ENCODE assay signal across 15 cellular contexts in genomic region chr3:78847603-78848002, GRCh38.
DNase-seq lines count a peak whose midpoint lies in the region; ATAC-seq and TF ChIP-seq lines count a peak whose summit lies in the region.
"Had no signal": no experiment of that assay in that cellular context is flagged by ENCODE, and none has a peak within 500 bp of the region (broad histone marks: within the 10 kb centered on the region; RNA-seq: fewer than 3 reads in every experiment).

No MANE protein-coding gene starts in this region.

- intact Hi-C loops in PC-3 (cut with micrococcal nuclease), result no loop called here
- intact Hi-C loops in lower lobe of right lung (cut with DNase I), result no loop called here
- intact Hi-C loops in dorsolateral prefrontal cortex (cut with DNase I), result no loop called here
- intact Hi-C loops in gastrocnemius medialis (cut with DNase I; ENCODE audit: low total_unique reads), result no loop called here

- H3K9me2 ChIP-seq in PC-3 (replicated peaks; ENCODE audit: low read length), result no peaks in the 10 kb centered on the region

- H3K4me2 ChIP-seq in PC-3 (ENCODE audit: low read length), result no peak overlapping the region
- peak overlapping the region; percentile 49 for H3K4me2 ChIP-seq in smooth muscle cell
- H3K4me2 ChIP-seq: BLaER1 had no signal

- H3K27me3 ChIP-seq in PC-3 (ENCODE audit: low read length) (no peaks in the 10 kb centered on the region), foreskin keratinocyte (no peaks in the 10 kb centered on the region), lower lobe of right lung (ENCODE audit: low read depth) (no peaks in the 10 kb centered on the region), smooth muscle cell (ENCODE audit: low read depth) (no peaks in the 10 kb centered on the region), dorsolateral prefrontal cortex (no peaks in the 10 kb centered on the region), gastrocnemius medialis (no peaks in the 10 kb centered on the region)
- H3K27me3 ChIP-seq: BLaER1 had no signal

- BruUV-seq in PC-3 (replicated peaks; lab: Mats Ljungman, UMichigan), result no TSS peak

- WGBS in smooth muscle cell (ENCODE audit: low lambda C conversion rate), result 68% methylated on average over 3 of the region's 3 CpGs

- H3K4me1 ChIP-seq in PC-3 (ENCODE audit: insufficient read depth, low read length) (peaks cover 8% of the 10 kb centered on the region; the same call in 1 of the 2 replicates), foreskin keratinocyte (peaks cover 19% of the 10 kb centered on the region), lower lobe of right lung (no peaks in the 10 kb centered on the region), smooth muscle cell (ENCODE audit: low read depth) (peaks cover 17% of the 10 kb centered on the region), gastrocnemius medialis (no peaks in the 10 kb centered on the region)
- H3K4me1 ChIP-seq: BLaER1 had no signal

- no peak for ATAC-seq in PC-3
- ATAC-seq in foreskin keratinocyte, result peak; percentile 58
- peak; percentile 17 to 55 for ATAC-seq in lower lobe of right lung
- ATAC-seq in gastrocnemius medialis, result no peak

- H3F3A ChIP-seq in PC-3 (ENCODE audit: low read length, unreplicated experiment), result no peaks in the 10 kb centered on the region
- peaks cover 14% of the 10 kb centered on the region for H3F3A ChIP-seq in smooth muscle cell (ENCODE audit: low read depth)

- H3K27ac ChIP-seq in PC-3 (ENCODE audit: low read length) (no peak overlapping the region), foreskin keratinocyte (no peak overlapping the region), lower lobe of right lung (no peak overlapping the region), smooth muscle cell (ENCODE audit: low read depth) (peak overlapping the region; percentile 43), dorsolateral prefrontal cortex (no peak overlapping the region), gastrocnemius medialis (no peak overlapping the region)
- H3K27ac ChIP-seq: BLaER1, GM23248 had no signal

- H3K9me3 ChIP-seq in PC-3 (ENCODE audit: low read length) (no peaks in the 10 kb centered on the region), lower lobe of right lung (no peaks in the 10 kb centered on the region), smooth muscle cell (replicated peaks; ENCODE audit: low read depth) (no peaks in the 10 kb centered on the region), gastrocnemius medialis (no peaks in the 10 kb centered on the region)
- H3K9me3 ChIP-seq: A549, BLaER1, HAP-1 had no signal

- DNase-seq in PC-3 (peak; percentile 4), foreskin keratinocyte (peak; percentile 22 to 54), lower lobe of right lung (no peak), smooth muscle cell (lab: John Stamatoyannopoulos, UW; ENCODE audit: unreplicated experiment) (no peak), dorsolateral prefrontal cortex (no peak), gastrocnemius medialis (no peak), AG08395 (ENCODE audit: low spot score) (no peak)
- DNase-seq: CD4-positive, alpha-beta memory T cell; DMS153; DMS79; GDM1; GM23248 had no signal

- no peak for TF ChIP-seq POLR2A in gastrocnemius medialis (IDR thresholded peaks at IDR 0.05)

- H3K4me3 ChIP-seq in PC-3 (ENCODE audit: low read length) (no peak overlapping the region), lower lobe of right lung (no peak overlapping the region), smooth muscle cell (no peak overlapping the region), dorsolateral prefrontal cortex (no peak overlapping the region), gastrocnemius medialis (no peak overlapping the region)
- H3K4me3 ChIP-seq: A549, BLaER1, GM23248, HAP-1 had no signal

- in situ Hi-C loops in gastrocnemius medialis (cut with MboI; ENCODE audit: low sequenced_read_pairs in 4 of 4), result no loop called here

- CTCF ChIA-PET in PC-3 (lab: Charles Lee), result no interaction called here

- H4K20me1 ChIP-seq in PC-3 (ENCODE audit: low read length) (no peaks in the 10 kb centered on the region), smooth muscle cell (ENCODE audit: low read depth) (peaks cover 40% of the 10 kb centered on the region)

- POLR2A ChIA-PET in PC-3 (lab: Charles Lee; ENCODE audit: unreplicated experiment), result no interaction called here

- no peak overlapping the region for H3K9ac ChIP-seq in PC-3 (ENCODE audit: low read length)
- H3K9ac ChIP-seq in smooth muscle cell (ENCODE audit: low read depth), result no peak overlapping the region
- H3K9ac ChIP-seq: BLaER1, GM23248 had no signal

- no peaks in the 10 kb centered on the region for H3K79me2 ChIP-seq in PC-3 (ENCODE audit: low read length)
- peaks cover 21% of the 10 kb centered on the region for H3K79me2 ChIP-seq in smooth muscle cell (ENCODE audit: low read depth)

- H2AFZ ChIP-seq in PC-3 (ENCODE audit: low read length) (no peak overlapping the region), smooth muscle cell (ENCODE audit: low read depth) (no peak overlapping the region)
- H2AFZ ChIP-seq: GM23248 had no signal

- no peak for TF ChIP-seq CTCF in PC-3 (conservative IDR thresholded peaks at IDR 0.05; ENCODE audit: low read depth, low read length)
- no peak for TF ChIP-seq CTCF in foreskin keratinocyte (conservative IDR thresholded peaks at IDR 0.05)
- TF ChIP-seq CTCF in lower lobe of right lung (IDR thresholded peaks at IDR 0.05), result no peak
- no peak for TF ChIP-seq CTCF in smooth muscle cell (IDR thresholded peaks at IDR 0.05; ENCODE audit: borderline replicate concordance, insufficient read depth, poor library complexity, severe bottlenecking)
- no peak for TF ChIP-seq CTCF in dorsolateral prefrontal cortex (IDR thresholded peaks at IDR 0.05 in 54 of 56, conservative IDR thresholded peaks at IDR 0.05 in 2 of 56; ENCODE audit: low read depth in 1 of 56, partially characterized antibody in 56 of 56)
- TF ChIP-seq CTCF in gastrocnemius medialis (IDR thresholded peaks at IDR 0.05 in 4 of 5, conservative IDR thresholded peaks at IDR 0.05 in 1 of 5), result no peak

- H3K36me3 ChIP-seq in PC-3 (ENCODE audit: low read depth, low read length), result no peaks in the 10 kb centered on the region
- H3K36me3 ChIP-seq in lower lobe of right lung, result no peaks in the 10 kb centered on the region
- H3K36me3 ChIP-seq in smooth muscle cell (ENCODE audit: low read depth), result no peaks in the 10 kb centered on the region
- no peaks in the 10 kb centered on the region for H3K36me3 ChIP-seq in gastrocnemius medialis
- H3K36me3 ChIP-seq: HAP-1 had no signal

Comparison
In these comparisons a context has a peak if more than half of its experiments do, and no peak if none do; other contexts are left out.
1. ATAC-seq: peak in foreskin keratinocyte (single experiment) and lower lobe of right lung (2 of 2); none in PC-3 (single experiment) and gastrocnemius medialis (0 of 2).
2. DNase-seq: peak in PC-3 (single experiment) and foreskin keratinocyte (2 of 2); none in lower lobe of right lung (single experiment), smooth muscle cell (single experiment), dorsolateral prefrontal cortex (0 of 10), gastrocnemius medialis (0 of 2) and AG08395 (single experiment).